8 cellular contexts compared by ENCODE assay signal in genomic region chr16:29925805-29926674, GRCh38. TPM values are rescaled to one million over a fixed set of nuclear protein-coding genes. Genes with fewer than 3 reads are reported as not detected.
DNase-seq lines count a peak whose midpoint lies in the region; ATAC-seq, FAIRE-seq and TF ChIP-seq lines count a peak whose summit lies in the region.

TSS of gene KCTD13 (minus strand) at chr16:29926226. CDS start at chr16:29926033, 193 bp downstream.

- H2AFZ ChIP-seq in OCI-LY1 (ENCODE audit: low read length) (0 out of 2 replicates have a peak within 1 kb of the TSS, but pooled peaks have one; percentile 19), endothelial cell of umbilical vein (ENCODE audit: low read depth, low read length) (peak within 1 kb of the TSS; percentile 74)

- peak within 1 kb of the TSS; percentile 92 for H3K4me2 ChIP-seq in OCI-LY1 (ENCODE audit: low read length)
- peak within 1 kb of the TSS; percentile 96 for H3K4me2 ChIP-seq in endothelial cell of umbilical vein (ENCODE audit: insufficient read depth, low read length)

- dilution Hi-C loops in endothelial cell of umbilical vein (cut with MboI; ENCODE audit: extremely low pct_ligation_motif_present, low sequenced_read_pairs), result no loop called here

- H3K79me2 ChIP-seq in OCI-LY1 (ENCODE audit: insufficient read depth, low read length) (no peaks in the 10 kb centered on the region), endothelial cell of umbilical vein (ENCODE audit: control insufficient read depth, insufficient read depth, low read length) (peaks cover 10% of the 10 kb centered on the region)

- no peaks in the 10 kb centered on the region for H3F3A ChIP-seq in OCI-LY1 (ENCODE audit: insufficient read depth, low read length)

- TF ChIP-seq POLR2A in endothelial cell of umbilical vein (IDR thresholded peaks at IDR 0.05; ENCODE audit: low read depth, low read length), result peak; percentile 93

- peaks cover 22% of the 10 kb centered on the region for H3K4me1 ChIP-seq in OCI-LY1 (ENCODE audit: insufficient read depth, low read length, severe bottlenecking)
- peaks cover 15% of the 10 kb centered on the region for H3K4me1 ChIP-seq in endothelial cell of umbilical vein (ENCODE audit: control insufficient read depth, extremely low read depth, insufficient read depth, low read length)

- H3K4me3 ChIP-seq in OCI-LY1 (ENCODE audit: low read depth, low read length, poor library complexity, severe bottlenecking) (peak within 1 kb of the TSS; percentile 68), endothelial cell of umbilical vein (replicated peaks in 1 of 3; ENCODE audit: insufficient read depth in 1 of 3, low read depth in 1 of 3, low read length in 3 of 3) (peak within 1 kb of the TSS; percentile 61 to 78 (median 73))

- CTCF ChIA-PET in endothelial cell of umbilical vein (lab: Charles Lee), result interaction anchor here (0.8 to 2.5 kb wide), 15 partner anchors 8 to 226 kb away, joined by 3 to 11 read pairs (median 4); partner anchors contain the start of genes ASPHD1, TAOK2 and TMEM219

- no peak for TF ChIP-seq CTCF in OCI-LY1 (IDR thresholded peaks at IDR 0.05; ENCODE audit: low read length)
- TF ChIP-seq CTCF in endothelial cell of umbilical vein (IDR thresholded peaks at IDR 0.05; ENCODE audit: extremely low read depth in 1 of 2, insufficient read depth in 1 of 2, low read depth in 1 of 2, low read length in 2 of 2), result no peak

- DNase-seq in COR-L47 (lab: John Stamatoyannopoulos, UW), result peak; percentile 74
- DNase-seq in HTR-8/SVneo (ENCODE audit: insufficient read length, low spot score), result peak; percentile 96
- DNase-seq in activated CD8-positive, alpha-beta memory T cell treated with anti-CD3 and anti-CD28 coated beads, Interleukin-2, amount 50 U/mL, for 4 hours, result peak; percentile 86
- peak; percentile 91 for DNase-seq in endothelial cell of umbilical vein (ENCODE audit: low read depth, low spot score)
- peak; percentile 90 for DNase-seq in midbrain (lab: John Stamatoyannopoulos, UW)
- DNase-seq in stimulated activated CD8-positive, alpha-beta memory T cell treated with anti-CD3 and anti-CD28 coated beads, Interleukin-2, amount 100 ng/mL, for 48 hours (ENCODE audit: low read depth in 2 of 2), result peak; percentile 81 to 83

- POLR2A ChIA-PET in endothelial cell of umbilical vein (lab: Charles Lee), result interaction anchor here (0.7 to 1.3 kb wide), 3 partner anchors 15 to 47 kb away, joined by 3 read pairs; partner anchors contain the start of gene TAOK2

- H3K9me1 ChIP-seq in endothelial cell of umbilical vein (replicated peaks; ENCODE audit: control insufficient read depth, extremely low read depth, insufficient read depth, low read length), result no peaks in the 10 kb centered on the region

- H3K9ac ChIP-seq in OCI-LY1 (ENCODE audit: low read length) (peak within 1 kb of the TSS; percentile 84), endothelial cell of umbilical vein (replicated peaks; ENCODE audit: extremely low read depth, insufficient read depth, low read length) (peak within 1 kb of the TSS; percentile 72)

- FAIRE-seq in HTR-8/SVneo (lab: Jason Lieb, UNC), result peak; percentile 70
- peak; percentile 80 for FAIRE-seq in endothelial cell of umbilical vein (lab: Jason Lieb, UNC)

- TSS peak; percentile 69 for BruUV-seq in endothelial cell of umbilical vein (replicated peaks; lab: Mats Ljungman, UMichigan)

- H3K9me3 ChIP-seq in OCI-LY1 (ENCODE audit: low read length), result no peaks in the 10 kb centered on the region
- H3K9me3 ChIP-seq in endothelial cell of umbilical vein (replicated peaks; ENCODE audit: control insufficient read depth, insufficient read depth, low read length), result no peaks in the 10 kb centered on the region

- H3K9me2 ChIP-seq in OCI-LY1 (ENCODE audit: low read depth, low read length), result no peaks in the 10 kb centered on the region

- H3K27me3 ChIP-seq in OCI-LY1 (ENCODE audit: insufficient read depth, low read length) (no peaks in the 10 kb centered on the region), endothelial cell of umbilical vein (ENCODE audit: control insufficient read depth in 2 of 2, insufficient read depth in 2 of 2, low read length in 2 of 2) (no peaks in the 10 kb centered on the region)

- H4K20me1 ChIP-seq in OCI-LY1 (ENCODE audit: insufficient read depth, low read length) (no peaks in the 10 kb centered on the region), endothelial cell of umbilical vein (replicated peaks; ENCODE audit: control insufficient read depth, extremely low read depth, insufficient read depth, low read length) (no peaks in the 10 kb centered on the region)

- intact Hi-C loops in endothelial cell of umbilical vein (cut with micrococcal nuclease), result loop anchor here (1.0 to 5.0 kb wide), 2 partner anchors 47 to 104 kb away; partner anchors contain the start of genes MVP and TAOK2

- H3K27ac ChIP-seq in OCI-LY1 (ENCODE audit: low read depth, low read length, poor library complexity, severe bottlenecking) (peak within 1 kb of the TSS; percentile 17), endothelial cell of umbilical vein (ENCODE audit: insufficient read depth, low read depth, low read length) (peak within 1 kb of the TSS; percentile 19)

- H3K36me3 ChIP-seq in OCI-LY1 (ENCODE audit: insufficient read depth, low read length), result peaks cover 10% of the 10 kb centered on the region; the same call in 1 of the 2 replicates
- peaks cover 3 to 5% of the 10 kb centered on the region in 2 experiments for H3K36me3 ChIP-seq in endothelial cell of umbilical vein (ENCODE audit: control insufficient read depth in 2 of 2, extremely low read depth in 1 of 2, insufficient read depth in 2 of 2, low read length in 2 of 2)

- ATAC-seq in GM21367 (IDR thresholded peaks at IDR 0.05; ENCODE audit: unreplicated experiment), result peak; percentile 57

TF ChIP-seq in endothelial cell of umbilical vein, 7 proteins besides CTCF, POLR2A, EP300 and RAD21:
- TF ChIP-seq POLR2AphosphoS5 (IDR thresholded peaks at IDR 0.05; ENCODE audit: insufficient read depth, low read depth, low read length), result peak; percentile 92
- no peak for TF ChIP-seq GATA2 (IDR thresholded peaks at IDR 0.05; ENCODE audit: insufficient read depth, insufficient read length, low read depth, low read length)

RNA-seq across cellular contexts. Expression of gene KCTD13, which starts in this region (rescaled TPM):
- 21.0 and 24.2 TPM in 2 replicates for total RNA-seq in endothelial cell of umbilical vein
- 22.6 and 25.0 TPM in 2 replicates for polyA plus RNA-seq in endothelial cell of umbilical vein
- polyA plus RNA-seq in endothelial cell of umbilical vein (2011; cell fraction: cytosol; rRNA removed), result 9.5 and 13.7 TPM in 2 replicates
- polyA plus RNA-seq in endothelial cell of umbilical vein (2011; cell fraction: nucleus; rRNA removed), result 60.5 and 63.1 TPM in 2 replicates
- 16.8 and 19.8 TPM in 2 replicates for polyA plus RNA-seq in endothelial cell of umbilical vein (2012)
- 15.7 and 18.6 TPM in 2 replicates for polyA minus RNA-seq in endothelial cell of umbilical vein
- 5.4 TPM for polyA minus RNA-seq in endothelial cell of umbilical vein (2011; cell fraction: cytosol; rRNA and poly(A)+ RNA removed)
- 20.5 and 20.7 TPM in 2 replicates for polyA minus RNA-seq in endothelial cell of umbilical vein (2011; cell fraction: nucleus; rRNA and poly(A)+ RNA removed)

Comparison
In these comparisons a context has a peak if more than half of its experiments do, and no peak if none do; other contexts are left out.
1. Peak in every context shown above with its lines: DNase-seq, ATAC-seq, H3K4me3 ChIP-seq and H3K27ac ChIP-seq.